23 cellular contexts compared by ENCODE assay signal in genomic region chr9:1328341-1328740, GRCh38.
"Had no signal": no experiment of that assay in that cellular context is flagged by ENCODE, and none has a peak within 500 bp of the region (broad histone marks: within the 10 kb centered on the region; RNA-seq: fewer than 3 reads in every experiment).

No MANE protein-coding gene starts in this region.

- ATAC-seq: gastrocnemius medialis; heart right ventricle; mucosa of descending colon; naive thymus-derived CD8-positive, alpha-beta T cell; psoas muscle; stimulated activated naive B cell treated with anti-CD40 and anti-IgM and Interleukin-4, amounts not matched to agents 10 μg/mL and 1 μg/mL and 100 μg/mL, for 72 hours had no signal

- H3K36me3 Mint-ChIP-seq: naive thymus-derived CD8-positive, alpha-beta T cell; stimulated activated naive B cell treated with anti-CD40 and anti-IgM and Interleukin-4, amounts not matched to agents 10 μg/mL and 1 μg/mL and 100 μg/mL, for 72 hours had no signal

- H3K4me3 Mint-ChIP-seq: naive thymus-derived CD8-positive, alpha-beta T cell; stimulated activated naive B cell treated with anti-CD40 and anti-IgM and Interleukin-4, amounts not matched to agents 10 μg/mL and 1 μg/mL and 100 μg/mL, for 72 hours had no signal

- H3K4me1 ChIP-seq: gastrocnemius medialis, heart right ventricle, psoas muscle, sigmoid colon, stomach had no signal

- FAIRE-seq: islet of Langerhans had no signal

- H3K9me3 ChIP-seq: gastrocnemius medialis, mucosa of descending colon, ovary, psoas muscle, sigmoid colon, stomach, thoracic aorta had no signal

- H3K4me1 Mint-ChIP-seq: naive thymus-derived CD8-positive, alpha-beta T cell; stimulated activated naive B cell treated with anti-CD40 and anti-IgM and Interleukin-4, amounts not matched to agents 10 μg/mL and 1 μg/mL and 100 μg/mL, for 72 hours had no signal

- H3K36me3 ChIP-seq: gastrocnemius medialis, heart right ventricle, ovary, sigmoid colon, stomach, thoracic aorta had no signal

- H3K27me3 ChIP-seq: gastrocnemius medialis, ovary, sigmoid colon, stomach had no signal

- H3K27ac Mint-ChIP-seq: naive thymus-derived CD8-positive, alpha-beta T cell; stimulated activated naive B cell treated with anti-CD40 and anti-IgM and Interleukin-4, amounts not matched to agents 10 μg/mL and 1 μg/mL and 100 μg/mL, for 72 hours had no signal

- H3K9me3 Mint-ChIP-seq: naive thymus-derived CD8-positive, alpha-beta T cell; stimulated activated naive B cell treated with anti-CD40 and anti-IgM and Interleukin-4, amounts not matched to agents 10 μg/mL and 1 μg/mL and 100 μg/mL, for 72 hours had no signal

- DNase-seq: dorsolateral prefrontal cortex; effector CD8-positive, alpha-beta T cell; gastrocnemius medialis; heart right ventricle; hypothalamus; kidney glomerular epithelial cell; mammary epithelial cell; mucosa of descending colon; naive thymus-derived CD8-positive, alpha-beta T cell; ovary; psoas muscle; retina; sigmoid colon; stimulated activated CD4-positive, alpha-beta T cell treated with anti-CD3 and anti-CD28 coated beads, Interleukin-2, amount 100 ng/mL, for 24 hours; stimulated activated CD4-positive, alpha-beta T cell treated with anti-CD3 and anti-CD28 coated beads, Interleukin-4, amount 100 ng/mL, for 4 hours; stimulated activated naive B cell treated with anti-CD40 and anti-IgM and Interleukin-4, amounts not matched to agents 10 μg/mL and 1 μg/mL and 100 μg/mL, for 72 hours; stomach; substantia nigra; trophoblast cell had no signal

- H3K4me3 ChIP-seq: coronary artery, dorsolateral prefrontal cortex, gastrocnemius medialis, heart right ventricle, mucosa of descending colon, ovary, psoas muscle, sigmoid colon, skin epidermis, stomach, thoracic aorta had no signal

- H3K27ac ChIP-seq: coronary artery, dorsolateral prefrontal cortex, gastrocnemius medialis, heart right ventricle, ovary, psoas muscle, sigmoid colon, skin epidermis, stomach, thoracic aorta had no signal
